In genomic region chr22:22789922-22790845, GRCh38 we compare ENCODE assay signal across 17 cellular contexts.
DNase-seq lines count a peak whose midpoint lies in the region; ATAC-seq and TF ChIP-seq lines count a peak whose summit lies in the region.
"Had no signal": no experiment of that assay in that cellular context is flagged by ENCODE, and none has a peak within 500 bp of the region (broad histone marks: within the 10 kb centered on the region; RNA-seq: fewer than 3 reads in every experiment).

No MANE protein-coding gene starts in this region.

- H3K36me3 ChIP-seq in ascending aorta (no peaks in the 10 kb centered on the region), SJCRH30 (no peaks in the 10 kb centered on the region)

- H3K4me3 ChIP-seq in ascending aorta = no peak overlapping the region
- no peak overlapping the region for H3K4me3 ChIP-seq in SJCRH30
- H3K4me3 ChIP-seq: A549 had no signal

- H3K4me3 Mint-ChIP-seq in activated T-cell treated with anti-CD3 and anti-CD28 coated beads, Interleukin-2, amount 50 U/mL, for 24 hours = no peak overlapping the region
- peak overlapping the region; percentile 19 for H3K4me3 Mint-ChIP-seq in T-helper 17 cell

- peaks cover 39% of the 10 kb centered on the region for H3K4me1 Mint-ChIP-seq in activated T-cell treated with anti-CD3 and anti-CD28 coated beads, Interleukin-2, amount 50 U/mL, for 24 hours (ENCODE audit: low read depth)
- H3K4me1 Mint-ChIP-seq in T-helper 17 cell = peaks cover 26% of the 10 kb centered on the region

- H3K27ac ChIP-seq in ascending aorta = no peak overlapping the region
- no peak overlapping the region for H3K27ac ChIP-seq in SJCRH30
- H3K27ac ChIP-seq: A549, RWPE1 had no signal

- H3K9me3 Mint-ChIP-seq in activated T-cell treated with anti-CD3 and anti-CD28 coated beads, Interleukin-2, amount 50 U/mL, for 24 hours = no peaks in the 10 kb centered on the region

- no peaks in the 10 kb centered on the region for H3K36me3 Mint-ChIP-seq in activated T-cell treated with anti-CD3 and anti-CD28 coated beads, Interleukin-2, amount 50 U/mL, for 24 hours (ENCODE audit: low read depth)
- H3K36me3 Mint-ChIP-seq in T-helper 17 cell (ENCODE audit: low read depth) = no peaks in the 10 kb centered on the region

- intact Hi-C loops in ascending aorta (cut with DNase I) = no loop called here

- H3K9me3 ChIP-seq in T-helper 17 cell (ENCODE audit: control insufficient read depth, low read length, poor library complexity, severe bottlenecking) (no peaks in the 10 kb centered on the region), ascending aorta (no peaks in the 10 kb centered on the region), SJCRH30 (replicated peaks) (no peaks in the 10 kb centered on the region)
- H3K9me3 ChIP-seq: A549 had no signal

- no peak for TF ChIP-seq CTCF in ascending aorta (IDR thresholded peaks at IDR 0.05)

- H3K27me3 Mint-ChIP-seq in activated T-cell treated with anti-CD3 and anti-CD28 coated beads, Interleukin-2, amount 50 U/mL, for 24 hours = no peaks in the 10 kb centered on the region
- H3K27me3 Mint-ChIP-seq in T-helper 17 cell = peaks cover 6% of the 10 kb centered on the region

- peak; percentile 25 for ATAC-seq in T-helper 17 cell
- ATAC-seq: A549 had no signal

- H3K4me1 ChIP-seq in ascending aorta = no peaks in the 10 kb centered on the region
- no peaks in the 10 kb centered on the region for H3K4me1 ChIP-seq in SJCRH30
- H3K4me1 ChIP-seq: A549 had no signal

- peak overlapping the region; percentile 27 for H3K27ac Mint-ChIP-seq in activated T-cell treated with anti-CD3 and anti-CD28 coated beads, Interleukin-2, amount 50 U/mL, for 24 hours
- H3K27ac Mint-ChIP-seq in T-helper 17 cell = peak overlapping the region; percentile 80

- DNase-seq in activated T-cell treated with anti-CD3 and anti-CD28 coated beads, Interleukin-2, amount 50 U/mL, for 24 hours = no peak
- no peak for DNase-seq in activated T-cell treated with anti-CD3 and anti-CD28 coated beads, Interleukin-2, amount 50 U/mL, for 1 hour
- DNase-seq in T-helper 17 cell (no peak), islet precursor cell (peak; percentile 22), ascending aorta (ENCODE audit: low spot score in 2 of 2) (no peak), SJCRH30 (no peak), GM19238 (ENCODE audit: insufficient read length, low spot score) (no peak)
- DNase-seq: KG1; NCI-H1048; NCI-H146; NCI-H2107; NCI-H345; NCI-H69; NK-92 treated with Interleukin-12 subunit alpha and Interleukin-12 subunit beta, amount 100 ng/mL, for 24 hours; OCI-M1 had no signal

- H3K27me3 ChIP-seq in ascending aorta = peaks cover 4% of the 10 kb centered on the region
- peaks cover 1% of the 10 kb centered on the region for H3K27me3 ChIP-seq in SJCRH30
